Comparison of ENCODE assay signal across 1 cellular context in the genomic region with DNA sequence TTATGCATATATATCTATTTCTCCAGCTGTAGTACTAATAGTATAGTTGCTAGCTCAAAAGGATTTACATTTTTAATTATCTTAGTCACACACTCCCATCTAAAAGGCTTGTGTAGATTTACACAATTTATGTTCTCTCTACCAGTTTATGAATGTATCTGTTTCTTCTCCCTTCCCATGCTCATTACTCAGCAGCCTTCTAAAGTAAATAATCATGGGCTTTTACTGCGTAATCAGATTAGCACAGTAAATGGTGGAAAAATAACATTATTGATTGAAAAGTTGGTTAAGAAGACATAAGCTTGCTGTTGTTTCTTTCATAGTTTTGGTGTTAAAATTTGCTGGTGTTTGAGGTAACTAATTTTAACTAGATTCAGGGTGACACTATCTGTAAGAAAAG.
TF ChIP-seq lines count a peak whose summit lies in the region.

No MANE protein-coding gene starts in this region.

TF ChIP-seq in liver, 16 proteins besides CTCF, POLR2A, EP300 and RAD21 (continued from another document):
- TF ChIP-seq, protein P1, sequence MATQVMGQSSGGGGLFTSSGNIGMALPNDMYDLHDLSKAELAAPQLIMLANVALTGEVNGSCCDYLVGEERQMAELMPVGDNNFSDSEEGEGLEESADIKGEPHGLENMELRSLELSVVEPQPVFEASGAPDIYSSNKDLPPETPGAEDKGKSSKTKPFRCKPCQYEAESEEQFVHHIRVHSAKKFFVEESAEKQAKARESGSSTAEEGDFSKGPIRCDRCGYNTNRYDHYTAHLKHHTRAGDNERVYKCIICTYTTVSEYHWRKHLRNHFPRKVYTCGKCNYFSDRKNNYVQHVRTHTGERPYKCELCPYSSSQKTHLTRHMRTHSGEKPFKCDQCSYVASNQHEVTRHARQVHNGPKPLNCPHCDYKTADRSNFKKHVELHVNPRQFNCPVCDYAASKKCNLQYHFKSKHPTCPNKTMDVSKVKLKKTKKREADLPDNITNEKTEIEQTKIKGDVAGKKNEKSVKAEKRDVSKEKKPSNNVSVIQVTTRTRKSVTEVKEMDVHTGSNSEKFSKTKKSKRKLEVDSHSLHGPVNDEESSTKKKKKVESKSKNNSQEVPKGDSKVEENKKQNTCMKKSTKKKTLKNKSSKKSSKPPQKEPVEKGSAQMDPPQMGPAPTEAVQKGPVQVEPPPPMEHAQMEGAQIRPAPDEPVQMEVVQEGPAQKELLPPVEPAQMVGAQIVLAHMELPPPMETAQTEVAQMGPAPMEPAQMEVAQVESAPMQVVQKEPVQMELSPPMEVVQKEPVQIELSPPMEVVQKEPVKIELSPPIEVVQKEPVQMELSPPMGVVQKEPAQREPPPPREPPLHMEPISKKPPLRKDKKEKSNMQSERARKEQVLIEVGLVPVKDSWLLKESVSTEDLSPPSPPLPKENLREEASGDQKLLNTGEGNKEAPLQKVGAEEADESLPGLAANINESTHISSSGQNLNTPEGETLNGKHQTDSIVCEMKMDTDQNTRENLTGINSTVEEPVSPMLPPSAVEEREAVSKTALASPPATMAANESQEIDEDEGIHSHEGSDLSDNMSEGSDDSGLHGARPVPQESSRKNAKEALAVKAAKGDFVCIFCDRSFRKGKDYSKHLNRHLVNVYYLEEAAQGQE (IDR thresholded peaks at IDR 0.05) = no peak
- TF ChIP-seq NR2F2 (IDR thresholded peaks at IDR 0.05) (no peak), FOXA2 (IDR thresholded peaks at IDR 0.05) (peak; percentile 50)
